ENCODE assay signal across 8 cellular contexts in the genomic region with DNA sequence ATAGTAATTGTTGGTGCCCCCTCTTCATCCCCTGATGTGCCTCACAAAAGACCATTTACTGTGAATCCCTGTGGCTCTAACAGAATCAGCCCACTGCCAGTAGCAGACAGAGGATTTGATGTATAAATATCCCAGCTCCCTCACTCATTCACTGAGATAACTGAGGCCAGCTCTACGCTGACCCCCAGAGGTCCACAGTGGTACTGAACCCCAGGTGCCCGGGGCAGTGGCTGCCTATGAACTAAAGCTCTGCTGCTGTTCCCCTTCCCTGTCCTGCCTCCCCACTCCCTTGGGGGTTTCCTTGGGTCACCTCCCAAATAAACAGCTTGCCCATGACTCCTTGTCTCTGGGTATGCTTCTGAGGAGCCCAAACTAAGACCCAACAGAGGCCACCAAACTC.
DNase-seq lines count a peak whose midpoint lies in the region; ATAC-seq and TF ChIP-seq lines count a peak whose summit lies in the region.

No MANE protein-coding gene starts in this region.

- POLR2A ChIA-PET in HEK293 (lab: Yijun Ruan, JAX): no interaction called here

- peak; percentile 78 for DNase-seq in activated CD8-positive, alpha-beta memory T cell treated with anti-CD3 and anti-CD28 coated beads, Interleukin-2, amount 50 U/mL, for 48 hours
- DNase-seq in left lung: no peak
- no peak for DNase-seq in cerebellar cortex (ENCODE audit: low spot score)
- no peak for DNase-seq in HPDE6-E6E7 (ENCODE audit: extremely low spot score)
- no peak for DNase-seq in NCI-H226

- H3K36me3 ChIP-seq in HEK293 (ENCODE audit: control insufficient read depth in 2 of 2, insufficient read depth in 1 of 2, low read length in 2 of 2) (no peaks in the 10 kb centered on the region), left lung (no peaks in the 10 kb centered on the region)

- H3K4me3 ChIP-seq in HEK293 (ENCODE audit: low read depth, low read length): no peak overlapping the region
- H3K4me3 ChIP-seq in left lung: no peak overlapping the region

- TF ChIP-seq CTCF in C4-2B (conservative IDR thresholded peaks at IDR 0.05) (peak; percentile 85), HEK293 (tag by site-specific recombination; IDR thresholded peaks at IDR 0.05) (no peak), left lung (IDR thresholded peaks at IDR 0.05) (peak; percentile 11 to 48)

- peaks cover 10 to 55% of the 10 kb centered on the region in 2 donors for H3K27me3 ChIP-seq in left lung

- ATAC-seq in left lung (peak; percentile 55), GM18909 (IDR thresholded peaks at IDR 0.05; ENCODE audit: poor library complexity, unreplicated experiment) (no peak)

- no peaks in the 10 kb centered on the region for H3K4me1 ChIP-seq in HEK293 (ENCODE audit: control insufficient read depth, insufficient read depth, low read length)
- H3K4me1 ChIP-seq in left lung: no peaks in the 10 kb centered on the region

- H3K27ac ChIP-seq in C4-2B (no peak overlapping the region), HEK293 (ENCODE audit: extremely low read depth, low read depth, low read length) (no peak overlapping the region), left lung (no peak overlapping the region)

- intact Hi-C loops in left lung (cut with DNase I): no loop called here

- H3K9me3 ChIP-seq in HEK293 (ENCODE audit: control insufficient read depth, insufficient read depth, low read depth, low read length) (no peaks in the 10 kb centered on the region), left lung (no peaks in the 10 kb centered on the region)

- CTCF ChIA-PET in HEK293 (lab: Yijun Ruan, JAX): interaction anchor here (0.5 to 2.3 kb wide), 8 partner anchors 9 to 310 kb away, joined by 3 to 8 read pairs (median 4); no protein-coding TSS in a partner anchor

TF ChIP-seq in HEK293, 187 proteins besides CTCF, POLR2A, EP300 and RAD21:
- TF ChIP-seq YY2 (tag by site-specific recombination; IDR thresholded peaks at IDR 0.05): no peak
- TF ChIP-seq ZNF37A (tag by site-specific recombination; IDR thresholded peaks at IDR 0.05): peak; percentile 94
TF ChIP-seq in HEK293: peak in this region for 1.
